17 cellular contexts compared by ENCODE assay signal in the genomic region with DNA sequence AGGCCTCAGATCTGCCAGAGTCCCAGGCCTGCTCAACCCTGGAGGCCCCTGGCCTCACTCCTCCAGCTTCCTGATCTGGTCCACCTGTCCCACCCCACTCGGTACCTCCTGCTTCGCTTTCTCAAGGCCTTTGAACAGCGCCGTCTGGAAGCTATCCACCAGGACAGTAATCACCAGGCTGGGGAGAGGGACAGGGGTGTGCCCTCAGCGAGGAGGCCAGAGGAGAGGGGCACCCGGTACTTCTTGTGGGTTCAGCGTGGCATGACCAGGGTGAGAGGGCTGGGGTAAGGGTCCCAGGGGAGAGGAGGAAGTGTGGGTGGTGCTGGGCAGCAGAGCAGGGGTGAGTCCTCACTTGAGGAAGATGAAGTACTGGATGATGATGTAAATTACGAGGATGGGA. TPM values are rescaled to one million over a fixed set of nuclear protein-coding genes. Genes with fewer than 3 reads are reported as not detected.
"Had no signal": no experiment of that assay in that cellular context is flagged by ENCODE, and none has a peak within 500 bp of the region (broad histone marks: within the 10 kb centered on the region; RNA-seq: fewer than 3 reads in every experiment).

No MANE protein-coding gene starts in this region.

- ATAC-seq: activated T-cell treated with anti-CD3 and anti-CD28 coated beads, Interleukin-2, amount 50 U/mL, for 4 hours had no signal

- FAIRE-seq: astrocyte had no signal

- H3K27me3 ChIP-seq: sigmoid colon had no signal

- H3K27ac ChIP-seq: esophagus squamous epithelium, sigmoid colon had no signal

- H3K9me3 Mint-ChIP-seq: activated CD4-positive, alpha-beta memory T cell treated with anti-CD3 and anti-CD28 coated beads for 36 hours; activated naive CD8-positive, alpha-beta T cell treated with anti-CD3 and anti-CD28 coated beads, Interleukin-2, amount 10 ng/mL, durations not matched to agents 7 days and 5 days; activated T-cell treated with anti-CD3 and anti-CD28 coated beads, Interleukin-2, amount 50 U/mL, for 4 hours; nephron; stimulated activated naive CD8-positive, alpha-beta T cell treated with anti-CD3 and anti-CD28 coated beads, Interleukin-15, amount 100 ng/mL, for 72 hours had no signal

- H3K27ac Mint-ChIP-seq: activated CD4-positive, alpha-beta memory T cell treated with anti-CD3 and anti-CD28 coated beads for 36 hours; activated naive CD8-positive, alpha-beta T cell treated with anti-CD3 and anti-CD28 coated beads, Interleukin-2, amount 10 ng/mL, durations not matched to agents 7 days and 5 days; nephron had no signal

- H3K36me3 Mint-ChIP-seq: activated CD4-positive, alpha-beta memory T cell treated with anti-CD3 and anti-CD28 coated beads for 36 hours; activated naive CD8-positive, alpha-beta T cell treated with anti-CD3 and anti-CD28 coated beads, Interleukin-2, amount 10 ng/mL, durations not matched to agents 7 days and 5 days had no signal

- H3K9me3 ChIP-seq: esophagus squamous epithelium, mucosa of descending colon, sigmoid colon, thoracic aorta had no signal

- H3K36me3 ChIP-seq: esophagus squamous epithelium, sigmoid colon, thoracic aorta had no signal

- H3K4me1 Mint-ChIP-seq: nephron had no signal

- H3K4me3 Mint-ChIP-seq: activated CD4-positive, alpha-beta memory T cell treated with anti-CD3 and anti-CD28 coated beads for 36 hours; activated naive CD8-positive, alpha-beta T cell treated with anti-CD3 and anti-CD28 coated beads, Interleukin-2, amount 10 ng/mL, durations not matched to agents 7 days and 5 days; activated T-cell treated with anti-CD3 and anti-CD28 coated beads, Interleukin-2, amount 50 U/mL, for 4 hours; nephron; stimulated activated naive CD8-positive, alpha-beta T cell treated with anti-CD3 and anti-CD28 coated beads, Interleukin-15, amount 100 ng/mL, for 72 hours had no signal

- H3K4me3 ChIP-seq: esophagus squamous epithelium, mucosa of descending colon, sigmoid colon had no signal

- DNase-seq: activated CD4-positive, alpha-beta memory T cell treated with anti-CD3 and anti-CD28 coated beads for 36 hours; activated gamma-delta T cell treated with Interleukin-2 at 50 U/mL for 16 hours; activated naive CD8-positive, alpha-beta T cell treated with anti-CD3 and anti-CD28 coated beads, Interleukin-2, amount 10 ng/mL, durations not matched to agents 7 days and 5 days; activated T-cell treated with anti-CD3 and anti-CD28 coated beads, Interleukin-2, amount 50 U/mL, for 4 hours; esophagus squamous epithelium; foreskin fibroblast; head of caudate nucleus; left colon; sigmoid colon; stimulated activated CD4-positive, alpha-beta T cell treated with anti-CD3 and anti-CD28 coated beads, Interleukin-4, amount 100 ng/mL, for 1 hour; stimulated activated naive CD8-positive, alpha-beta T cell treated with anti-CD3 and anti-CD28 coated beads, Interleukin-15, amount 100 ng/mL, for 72 hours; T-helper 2 cell had no signal

RNA-seq across cellular contexts. Expression of a gene that starts 6.1 kb away (rescaled TPM):
- total RNA-seq: activated CD4-positive, alpha-beta memory T cell treated with anti-CD3 and anti-CD28 coated beads for 36 hours; activated naive CD8-positive, alpha-beta T cell treated with anti-CD3 and anti-CD28 coated beads, Interleukin-2, amount 10 ng/mL, durations not matched to agents 7 days and 5 days; activated T-cell treated with anti-CD3 and anti-CD28 coated beads, Interleukin-2, amount 50 U/mL, for 4 hours; esophagus squamous epithelium; lung microvascular endothelial cell; mucosa of descending colon; sigmoid colon; thoracic aorta had no signal

RNA-seq across cellular contexts. Expression of a gene that starts 8.4 kb away (rescaled TPM):
- total RNA-seq: activated CD4-positive, alpha-beta memory T cell treated with anti-CD3 and anti-CD28 coated beads for 36 hours; activated naive CD8-positive, alpha-beta T cell treated with anti-CD3 and anti-CD28 coated beads, Interleukin-2, amount 10 ng/mL, durations not matched to agents 7 days and 5 days; astrocyte; left colon; mucosa of descending colon; sigmoid colon had no signal

RNA-seq across cellular contexts. Expression of a gene that starts 28.7 kb away (rescaled TPM):
- total RNA-seq: activated CD4-positive, alpha-beta memory T cell treated with anti-CD3 and anti-CD28 coated beads for 36 hours; activated T-cell treated with anti-CD3 and anti-CD28 coated beads, Interleukin-2, amount 50 U/mL, for 4 hours; esophagus squamous epithelium; left colon; mucosa of descending colon; sigmoid colon had no signal
